In the genomic region with DNA sequence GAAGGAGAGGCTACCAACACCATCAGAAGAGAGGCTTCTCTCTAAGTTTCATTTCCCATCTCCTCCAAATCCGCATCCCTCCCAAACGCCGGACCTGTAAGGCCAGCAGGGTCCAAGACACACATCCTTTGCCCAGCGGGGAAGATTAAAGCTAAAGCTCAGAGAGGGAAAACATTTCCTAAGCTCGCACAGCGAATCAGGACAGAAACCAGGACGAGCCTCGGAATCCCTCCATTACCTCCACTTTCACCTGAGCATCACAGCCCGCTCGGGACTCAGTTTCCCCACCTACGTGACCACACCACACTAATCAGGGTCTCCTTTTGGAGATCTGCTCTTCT, we compare ENCODE assay signal across 8 cellular contexts. TPM values are rescaled to one million over a fixed set of nuclear protein-coding genes. Genes with fewer than 3 reads are reported as not detected.
DNase-seq lines count a peak whose midpoint lies in the region; ATAC-seq and TF ChIP-seq lines count a peak whose summit lies in the region.

No MANE protein-coding gene starts in this region.

- H3K9me3 Mint-ChIP-seq in chondrocyte (ENCODE audit: low read depth), result no peaks in the 10 kb centered on the region
- no peaks in the 10 kb centered on the region for H3K9me3 Mint-ChIP-seq in naive thymus-derived CD8-positive, alpha-beta T cell

- peaks cover 47% of the 10 kb centered on the region for H3K4me1 ChIP-seq in BLaER1

- H3K27ac Mint-ChIP-seq in chondrocyte (ENCODE audit: unreplicated experiment), result peak overlapping the region; percentile 86
- peak overlapping the region; percentile 60 to 100 (median 99) for H3K27ac Mint-ChIP-seq in naive thymus-derived CD8-positive, alpha-beta T cell

- POLR2A ChIA-PET in naive thymus-derived CD8-positive, alpha-beta T cell (lab: Charles Lee), result interaction anchor here (0.7 to 5.6 kb wide), 9 partner anchors 10 to 211 kb away, joined by 3 to 90 read pairs (median 3); no protein-coding TSS in a partner anchor

- no peak for TF ChIP-seq CTCF in chondrocyte (IDR thresholded peaks at IDR 0.05)
- no peak for TF ChIP-seq CTCF in omental fat pad (IDR thresholded peaks at IDR 0.05)

- H3K27me3 ChIP-seq in BLaER1, result peaks cover 25% of the 10 kb centered on the region

- H3K27me3 Mint-ChIP-seq in chondrocyte (ENCODE audit: low read depth), result no peaks in the 10 kb centered on the region
- peaks cover 4 to 28% (median 9%) of the 10 kb centered on the region in 5 donors for H3K27me3 Mint-ChIP-seq in naive thymus-derived CD8-positive, alpha-beta T cell

- H3K9me3 ChIP-seq in BLaER1, result no peaks in the 10 kb centered on the region

- peak overlapping the region; percentile 100 for H3K4me2 ChIP-seq in BLaER1

- peak overlapping the region; percentile 89 for H3K4me3 Mint-ChIP-seq in chondrocyte (ENCODE audit: unreplicated experiment)
- peak overlapping the region; percentile 91 to 98 (median 94) for H3K4me3 Mint-ChIP-seq in naive thymus-derived CD8-positive, alpha-beta T cell

- no peak for ATAC-seq in naive thymus-derived CD8-positive, alpha-beta T cell
- no peak for ATAC-seq in omental fat pad (ENCODE audit: low FRiP score)

- peaks cover 11% of the 10 kb centered on the region for H4K20me1 ChIP-seq in BLaER1

- peaks cover 29% of the 10 kb centered on the region for H3K4me1 Mint-ChIP-seq in chondrocyte (ENCODE audit: low read depth)
- H3K4me1 Mint-ChIP-seq in naive thymus-derived CD8-positive, alpha-beta T cell, result peaks cover 18 to 48% (median 31%) of the 10 kb centered on the region in 4 donors

- no peaks in the 10 kb centered on the region for H3K36me3 ChIP-seq in BLaER1

- H3K36me3 Mint-ChIP-seq in chondrocyte (ENCODE audit: low read depth), result no peaks in the 10 kb centered on the region
- H3K36me3 Mint-ChIP-seq in naive thymus-derived CD8-positive, alpha-beta T cell, result peaks cover 0 to 5% (median 0%) of the 10 kb centered on the region in 3 donors

- H3K27ac ChIP-seq in BLaER1, result 0 out of 2 replicates have a peak overlapping the region, but pooled peaks have one; percentile 31

- DNase-seq in Jurkat, Clone E6-1 (ENCODE audit: low read depth, low spot score), result no peak
- no peak for DNase-seq in chondrocyte (ENCODE audit: low spot score)
- DNase-seq in naive thymus-derived CD8-positive, alpha-beta T cell, result no peak
- no peak for DNase-seq in SIG-M5 (lab: John Stamatoyannopoulos, UW)
- DNase-seq in MV-4-11 (lab: John Stamatoyannopoulos, UW), result no peak
- DNase-seq in RPMI8226, result no peak
- DNase-seq in omental fat pad (ENCODE audit: low spot score), result no peak

- H3K4me3 ChIP-seq in BLaER1, result peak overlapping the region; percentile 81
- H3K4me3 ChIP-seq in Jurkat, Clone E6-1 (ENCODE audit: low read length), result peak overlapping the region; percentile 86

- peak overlapping the region; percentile 63 for H3K9ac ChIP-seq in BLaER1

RNA-seq across cellular contexts. Expression of a gene that starts 0.7 kb away (rescaled TPM):
- polyA plus RNA-seq in Jurkat, Clone E6-1 (2012; ENCODE audit: insufficient read depth, insufficient read length), result 1.1 TPM
- total RNA-seq in chondrocyte (25.5 to 50.9 TPM (median 43.8 TPM) in 3 replicates), omental fat pad (100 to 1,000 TPM; 306 to 713 (median 395) TPM)
- total RNA-seq in naive thymus-derived CD8-positive, alpha-beta T cell, result 1 to 10 TPM; 3.5 TPM
- polyA plus RNA-seq in naive thymus-derived CD8-positive, alpha-beta T cell, result 10 to 100 TPM; 10.2 to 11.4 (median 11.0) TPM

RNA-seq across cellular contexts. Expression of a gene that starts 29.8 kb away (rescaled TPM):
- polyA plus RNA-seq in Jurkat, Clone E6-1 (2012; ENCODE audit: insufficient read depth, insufficient read length), result 3.5 TPM
- total RNA-seq in chondrocyte (11.5 to 16.0 TPM (median 13.7 TPM) in 3 replicates), omental fat pad (1 to 10 TPM; 3.8 to 9.4 (median 7.0) TPM)
- total RNA-seq in naive thymus-derived CD8-positive, alpha-beta T cell, result 1 to 10 TPM; 1.0 to 1.8 TPM
- polyA plus RNA-seq in naive thymus-derived CD8-positive, alpha-beta T cell, result under 1 TPM in 2 of 3 donors, not detected in 1; 0.27 to 0.41 TPM

RNA-seq across cellular contexts. Expression of a gene that starts 31.2 kb away (rescaled TPM):
- polyA plus RNA-seq in Jurkat, Clone E6-1 (2012; ENCODE audit: insufficient read depth, insufficient read length), result 2.8 TPM
- total RNA-seq in chondrocyte (0.52 to 0.63 TPM in 2 of 3 replicates, not detected in the other), omental fat pad (1 to 10 TPM; 1.9 to 3.8 (median 2.9) TPM)
- total RNA-seq in naive thymus-derived CD8-positive, alpha-beta T cell, result 10 to 100 TPM; 12.4 to 15.6 TPM
- polyA plus RNA-seq in naive thymus-derived CD8-positive, alpha-beta T cell, result 1 to 10 TPM; 7.2 to 8.7 (median 7.7) TPM

RNA-seq across cellular contexts. Expression of a gene that starts 40.2 kb away (rescaled TPM):
- 41.0 TPM for polyA plus RNA-seq in Jurkat, Clone E6-1 (2012; ENCODE audit: insufficient read depth, insufficient read length)
- 65.6 to 145 TPM (median 142 TPM) in 3 replicates for total RNA-seq in chondrocyte
- 10 to 100 TPM; 72.0 to 72.1 TPM for total RNA-seq in naive thymus-derived CD8-positive, alpha-beta T cell
- polyA plus RNA-seq in naive thymus-derived CD8-positive, alpha-beta T cell, result 10 to 100 TPM; 39.9 to 49.6 (median 49.0) TPM
- total RNA-seq in omental fat pad, result 100 to 1,000 TPM in 1 of 4 donors, 10 to 100 TPM in 3; 47.0 to 132 (median 68.7) TPM

RNA-seq across cellular contexts. Expression of a gene that starts 43.4 kb away (rescaled TPM):
- 125 TPM for polyA plus RNA-seq in Jurkat, Clone E6-1 (2012; ENCODE audit: insufficient read depth, insufficient read length)
- total RNA-seq in chondrocyte, result 72.4 to 93.1 TPM (median 77.9 TPM) in 3 replicates
- total RNA-seq in naive thymus-derived CD8-positive, alpha-beta T cell, result 10 to 100 TPM; 59.2 to 61.0 TPM
- polyA plus RNA-seq in naive thymus-derived CD8-positive, alpha-beta T cell, result 10 to 100 TPM; 32.2 to 38.6 (median 33.7) TPM
- total RNA-seq in omental fat pad, result 10 to 100 TPM; 63.7 to 93.8 (median 76.5) TPM
